17 cellular contexts compared by ENCODE assay signal in genomic region chr1:50852889-50853288, GRCh38.
DNase-seq lines count a peak whose midpoint lies in the region; TF ChIP-seq lines count a peak whose summit lies in the region.
"Had no signal": no experiment of that assay in that cellular context is flagged by ENCODE, and none has a peak within 500 bp of the region (broad histone marks: within the 10 kb centered on the region; RNA-seq: fewer than 3 reads in every experiment).

No MANE protein-coding gene starts in this region.

- H4K20me1 ChIP-seq in osteoblast (ENCODE audit: insufficient read depth, low read length): no peaks in the 10 kb centered on the region

- H3K4me3 ChIP-seq in endocrine pancreas (ENCODE audit: control insufficient read depth, insufficient read depth, low read length) (peak overlapping the region; percentile 81), osteoblast (ENCODE audit: insufficient read depth, low read length) (no peak overlapping the region)
- H3K4me3 ChIP-seq: pancreas had no signal

- DNase-seq in DMS53 treated with DMSO at 0.1 percent for 48 hours (lab: John Stamatoyannopoulos, UW; ENCODE audit: unreplicated experiment) (peak; percentile 64), NCI-H2196 treated with DMSO at 0.1 percent for 48 hours (lab: John Stamatoyannopoulos, UW; ENCODE audit: unreplicated experiment) (peak; percentile 38), osteoblast (ENCODE audit: insufficient read length, low spot score, missing footprints) (no peak), NCI-H1417 treated with DMSO at 0.1 percent for 48 hours (lab: John Stamatoyannopoulos, UW) (no peak), mucosa of gallbladder (ENCODE audit: low spot score) (no peak), germinal center (ENCODE audit: low spot score) (no peak)
- DNase-seq: activated naive CD4-positive, alpha-beta T cell treated with Interleukin-2 at 50 U/mL for 16 hours; activated T-cell treated with anti-CD3 and anti-CD28 coated beads, Interleukin-2, amount 50 U/mL, for 48 hours; cortex of kidney; DMS 273 treated with DMSO at 0.1 percent for 48 hours; H9; left cardiac atrium; MM.1S; NCI-H1694 treated with DMSO at 0.1 percent for 48 hours; NCI-H774; pancreas had no signal

- H3K27ac ChIP-seq in osteoblast (ENCODE audit: low read depth, low read length): no peak overlapping the region
- H3K27ac ChIP-seq: pancreas had no signal

- peaks cover 8% of the 10 kb centered on the region for H3K79me2 ChIP-seq in osteoblast (ENCODE audit: insufficient read depth, low read length)

- H3K4me1 ChIP-seq in endocrine pancreas (ENCODE audit: control insufficient read depth, insufficient read depth, low read length) (peaks cover 17% of the 10 kb centered on the region), osteoblast (ENCODE audit: insufficient read depth, low read length) (no peaks in the 10 kb centered on the region)

- H3K36me3 ChIP-seq in endocrine pancreas (ENCODE audit: control insufficient read depth, insufficient read depth, low read length): no peaks in the 10 kb centered on the region
- no peaks in the 10 kb centered on the region for H3K36me3 ChIP-seq in osteoblast (ENCODE audit: insufficient read depth, low read length)
- H3K36me3 ChIP-seq: pancreas had no signal

- H3K27me3 ChIP-seq in endocrine pancreas (ENCODE audit: control insufficient read depth, insufficient read depth, low read length) (no peaks in the 10 kb centered on the region), osteoblast (ENCODE audit: insufficient read depth, low read length) (no peaks in the 10 kb centered on the region)
- H3K27me3 ChIP-seq: pancreas had no signal

- H3K9me3 ChIP-seq in endocrine pancreas (ENCODE audit: control insufficient read depth, low read length) (no peaks in the 10 kb centered on the region), osteoblast (ENCODE audit: low read depth, low read length) (no peaks in the 10 kb centered on the region)
- H3K9me3 ChIP-seq: pancreas had no signal

- peak overlapping the region; percentile 39 for H3K4me2 ChIP-seq in osteoblast (ENCODE audit: insufficient read depth, low read length)

- H3K9ac ChIP-seq in endocrine pancreas (ENCODE audit: control insufficient read depth, insufficient read depth, low read length): no peak overlapping the region

- TF ChIP-seq CTCF in osteoblast (IDR thresholded peaks at IDR 0.05; ENCODE audit: extremely low read depth, low read depth, low read length): no peak

- no peak overlapping the region for H2AFZ ChIP-seq in osteoblast (ENCODE audit: low read length)

Comparison
In these comparisons a context has a peak if more than half of its experiments do, and no peak if none do; other contexts are left out.
1. DNase-seq: peak in DMS53 treated with DMSO at 0.1 percent for 48 hours (single experiment) and NCI-H2196 treated with DMSO at 0.1 percent for 48 hours (single experiment); none in osteoblast (single experiment), NCI-H1417 treated with DMSO at 0.1 percent for 48 hours (single experiment), mucosa of gallbladder (single experiment) and germinal center (single experiment).